In the genomic region with DNA sequence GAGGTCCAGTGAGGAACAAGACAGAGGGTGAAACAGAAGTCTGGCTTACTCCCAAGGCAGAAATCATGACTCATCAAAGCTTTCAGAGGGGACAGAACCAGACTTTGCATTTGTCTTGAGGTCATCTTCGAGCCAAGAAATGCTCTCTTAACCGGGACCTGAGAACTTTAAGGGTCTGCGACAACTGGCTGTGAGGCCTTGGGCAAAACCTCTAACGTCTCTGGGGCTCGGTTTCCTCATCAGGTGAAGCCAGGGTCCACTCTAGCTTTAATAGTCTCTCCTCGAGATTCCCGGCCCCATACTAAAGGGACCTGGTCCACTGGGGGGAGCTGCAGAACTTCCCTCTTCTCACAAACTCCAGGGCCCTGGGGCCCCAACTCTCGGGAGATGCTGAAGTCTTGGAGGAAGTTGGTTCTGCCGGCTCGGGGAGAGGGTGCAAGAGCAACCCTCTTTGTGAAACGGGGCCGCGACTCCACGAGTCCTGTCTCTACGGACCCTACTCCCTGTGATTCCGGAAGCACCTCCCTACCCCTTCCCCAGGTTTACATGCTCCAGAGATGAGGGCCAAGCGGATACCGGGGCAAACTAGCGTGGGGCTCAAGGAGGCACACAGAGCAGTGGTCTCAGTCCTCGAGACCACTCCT, we compare ENCODE assay signal across 1 cellular context.
TF ChIP-seq lines count a peak whose summit lies in the region.

No MANE protein-coding gene starts in this region.

TF ChIP-seq in SK-N-SH, 30 proteins besides CTCF, POLR2A, EP300 and RAD21 (continued from another document):
- TF ChIP-seq, protein P1, sequence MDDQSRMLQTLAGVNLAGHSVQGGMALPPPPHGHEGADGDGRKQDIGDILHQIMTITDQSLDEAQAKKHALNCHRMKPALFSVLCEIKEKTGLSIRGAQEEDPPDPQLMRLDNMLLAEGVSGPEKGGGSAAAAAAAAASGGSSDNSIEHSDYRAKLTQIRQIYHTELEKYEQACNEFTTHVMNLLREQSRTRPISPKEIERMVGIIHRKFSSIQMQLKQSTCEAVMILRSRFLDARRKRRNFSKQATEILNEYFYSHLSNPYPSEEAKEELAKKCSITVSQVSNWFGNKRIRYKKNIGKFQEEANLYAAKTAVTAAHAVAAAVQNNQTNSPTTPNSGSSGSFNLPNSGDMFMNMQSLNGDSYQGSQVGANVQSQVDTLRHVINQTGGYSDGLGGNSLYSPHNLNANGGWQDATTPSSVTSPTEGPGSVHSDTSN (IDR thresholded peaks at IDR 0.05), result no peak
- TF ChIP-seq SMC3 (IDR thresholded peaks at IDR 0.05; ENCODE audit: low read depth, low read length) (no peak), SIN3A (IDR thresholded peaks at IDR 0.05; ENCODE audit: borderline replicate concordance, low read depth, low read length) (peak; percentile 43; the same call in 1 of the 2 replicates), FOSL2 (IDR thresholded peaks at IDR 0.05; ENCODE audit: borderline replicate concordance, low read depth) (peak; percentile 75), FOXJ3 (CRISPR knock-in tag; IDR thresholded peaks at IDR 0.05) (no peak), TAF1 (IDR thresholded peaks at IDR 0.05; ENCODE audit: borderline replicate concordance, low read depth, low read length) (peak; percentile 47; the same call in 1 of the 2 replicates), USF1 (IDR thresholded peaks at IDR 0.05; ENCODE audit: borderline replicate concordance, low read depth) (no peak), NFIC (IDR thresholded peaks at IDR 0.05; ENCODE audit: borderline replicate concordance) (peak; percentile 67), TEAD4 (IDR thresholded peaks at IDR 0.05; ENCODE audit: borderline replicate concordance, insufficient read depth) (no peak), ELF1 (IDR thresholded peaks at IDR 0.05) (no peak), MEF2A (IDR thresholded peaks at IDR 0.05; ENCODE audit: borderline replicate concordance, low read depth) (no peak), FOXM1 (IDR thresholded peaks at IDR 0.05; ENCODE audit: low read depth) (no peak), IRF3 (IDR thresholded peaks at IDR 0.05; ENCODE audit: low read depth, low read length) (no peak), MXI1 (IDR thresholded peaks at IDR 0.05; ENCODE audit: low read depth, low read length) (no peak), NRF1 (IDR thresholded peaks at IDR 0.05; ENCODE audit: low read depth, low read length) (no peak), EZH2phosphoT487 (IDR thresholded peaks at IDR 0.05; ENCODE audit: borderline replicate concordance, low read depth) (no peak), RXRA (IDR thresholded peaks at IDR 0.05; ENCODE audit: borderline replicate concordance, low read depth) (no peak), GABPA (IDR thresholded peaks at IDR 0.05; ENCODE audit: low read depth) (no peak; the same call in 1 of the 2 replicates), CHD2 (IDR thresholded peaks at IDR 0.05; ENCODE audit: low read length, partially characterized antibody) (no peak), YY1 (IDR thresholded peaks at IDR 0.05; ENCODE audit: low read depth) (0 out of 2 replicates have a peak, but pooled peaks have one; percentile 5), JUND (IDR thresholded peaks at IDR 0.05) (peak; percentile 69), ZBTB33 (IDR thresholded peaks at IDR 0.05; ENCODE audit: borderline replicate concordance, low read depth) (0 out of 2 replicates have a peak, but pooled peaks have one; percentile 57)
- TF ChIP-seq, protein P2, sequence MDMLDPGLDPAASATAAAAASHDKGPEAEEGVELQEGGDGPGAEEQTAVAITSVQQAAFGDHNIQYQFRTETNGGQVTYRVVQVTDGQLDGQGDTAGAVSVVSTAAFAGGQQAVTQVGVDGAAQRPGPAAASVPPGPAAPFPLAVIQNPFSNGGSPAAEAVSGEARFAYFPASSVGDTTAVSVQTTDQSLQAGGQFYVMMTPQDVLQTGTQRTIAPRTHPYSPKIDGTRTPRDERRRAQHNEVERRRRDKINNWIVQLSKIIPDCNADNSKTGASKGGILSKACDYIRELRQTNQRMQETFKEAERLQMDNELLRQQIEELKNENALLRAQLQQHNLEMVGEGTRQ (IDR thresholded peaks at IDR 0.05; ENCODE audit: borderline replicate concordance, low read depth, low read length), result no peak
